Comparison of ENCODE assay signal across 1 cellular context in genomic region chr2:105943977-105944376, GRCh38.
TF ChIP-seq lines count a peak whose summit lies in the region.

No MANE protein-coding gene starts in this region.

TF ChIP-seq in K562, 482 proteins besides CTCF, POLR2A, EP300 and RAD21 (continued from another document):
- 0 out of 4 replicates have a peak, but pooled peaks of 1 of the 2 experiments have one; percentile 22 for TF ChIP-seq NRF1 (conservative IDR thresholded peaks at IDR 0.05 in 1 of 2, IDR thresholded peaks at IDR 0.05 in 1 of 2)
- TF ChIP-seq MGA (IDR thresholded peaks at IDR 0.05): peak; percentile 91
- TF ChIP-seq NONO (IDR thresholded peaks at IDR 0.05; ENCODE audit: low read depth in 2 of 2, low read length in 1 of 2): no peak
- TF ChIP-seq MAX (CRISPR knock-in tag; IDR thresholded peaks at IDR 0.05): peak; percentile 25; the same call in 1 of the 2 replicates
- TF ChIP-seq NR0B1 (IDR thresholded peaks at IDR 0.05; ENCODE audit: partially characterized antibody): no peak
- no peak for TF ChIP-seq KDM1A (IDR thresholded peaks at IDR 0.05)
- TF ChIP-seq DDX20 (tag; IDR thresholded peaks at IDR 0.05; ENCODE audit: low read depth): no peak
- TF ChIP-seq SMARCA5 (IDR thresholded peaks at IDR 0.05): no peak
- 0 out of 2 replicates have a peak, but pooled peaks have one; percentile 38 for TF ChIP-seq USF1 (CRISPR knock-in tag; IDR thresholded peaks at IDR 0.05)
TF ChIP-seq in K562: peak in this region for 7.
